Comparison of ENCODE assay signal across 1 cellular context in genomic region chr16:21953541-21953902, GRCh38.
TF ChIP-seq lines count a peak whose summit lies in the region.

No MANE protein-coding gene starts in this region.

TF ChIP-seq in K562, 482 proteins besides CTCF, POLR2A, EP300 and RAD21 (continued from another document and continues in another):
- TF ChIP-seq TEAD4 (IDR thresholded peaks at IDR 0.05; ENCODE audit: low read length) (no peak), TEAD4 (CRISPR knock-in tag; IDR thresholded peaks at IDR 0.05; ENCODE audit: borderline replicate concordance) (no peak), MECOM (CRISPR knock-in tag; IDR thresholded peaks at IDR 0.05) (no peak), MBD2 (IDR thresholded peaks at IDR 0.05; ENCODE audit: borderline replicate concordance, low read depth) (no peak), ESRRA (IDR thresholded peaks at IDR 0.05; ENCODE audit: borderline replicate concordance, low read depth) (peak; percentile 84), HOXB6 (CRISPR knock-in tag; IDR thresholded peaks at IDR 0.05; ENCODE audit: borderline replicate concordance) (no peak), YY1 (IDR thresholded peaks at IDR 0.05; ENCODE audit: borderline replicate concordance in 1 of 3, control insufficient read depth in 1 of 3, extremely low read depth in 1 of 3, insufficient read depth in 3 of 3, insufficient read length in 1 of 3, insufficient replicate concordance in 2 of 3, low read depth in 1 of 3, low read length in 2 of 3) (peak in 1 of 3 experiments; percentile 4), NFIC (IDR thresholded peaks at IDR 0.05) (no peak; the same call in 1 of the 2 replicates), ZBTB40 (IDR thresholded peaks at IDR 0.05) (peak; percentile 11; the same call in 1 of the 2 replicates), ZBTB40 (CRISPR knock-in tag; IDR thresholded peaks at IDR 0.05) (no peak), PHB (CRISPR knock-in tag; IDR thresholded peaks at IDR 0.05) (no peak), ARID3A (IDR thresholded peaks at IDR 0.05; ENCODE audit: borderline replicate concordance, low read depth, low read length) (no peak), MAZ (CRISPR knock-in tag; conservative IDR thresholded peaks at IDR 0.05 in 1 of 2, IDR thresholded peaks at IDR 0.05 in 1 of 2) (no peak), ZNF146 (CRISPR knock-in tag; IDR thresholded peaks at IDR 0.05; ENCODE audit: unreplicated experiment) (no peak), HDAC1 (IDR thresholded peaks at IDR 0.05) (peak in 1 of 2 experiments; percentile 37; a peak in 1 of 4 replicates), BCL6 (CRISPR knock-in tag; IDR thresholded peaks at IDR 0.05) (no peak), ZNF318 (IDR thresholded peaks at IDR 0.05; ENCODE audit: borderline replicate concordance in 1 of 2, low read depth in 1 of 2) (no peak), FOXP1 (CRISPR knock-in tag; IDR thresholded peaks at IDR 0.05) (no peak), ZNF274 (IDR thresholded peaks at IDR 0.05; ENCODE audit: borderline replicate concordance, low read depth, low read length) (no peak), ZBTB7A (IDR thresholded peaks at IDR 0.05; ENCODE audit: borderline replicate concordance, control insufficient read depth, low read depth, low read length) (0 out of 2 replicates have a peak, but pooled peaks have one; percentile 12), NFIX (CRISPR knock-in tag; IDR thresholded peaks at IDR 0.05; ENCODE audit: low read depth) (no peak), NKRF (IDR thresholded peaks at IDR 0.05; ENCODE audit: borderline replicate concordance) (peak; percentile 68; the same call in 1 of the 2 replicates), TBL1XR1 (IDR thresholded peaks at IDR 0.05; ENCODE audit: low read length in 2 of 2) (0 out of 4 replicates have a peak, but pooled peaks of 1 of the 2 experiments have one; percentile 0), HDGF (IDR thresholded peaks at IDR 0.05) (0 out of 2 replicates have a peak, but pooled peaks have one; percentile 23), RBBP5 (IDR thresholded peaks at IDR 0.05; ENCODE audit: borderline replicate concordance, insufficient read depth, low read length, poor library complexity, severe bottlenecking) (no peak), ZBTB11 (CRISPR knock-in tag; IDR thresholded peaks at IDR 0.05) (peak in 1 of 3 experiments; percentile 48; a peak in 1 of 6 replicates), PRMT5 (CRISPR knock-in tag; IDR thresholded peaks at IDR 0.05) (0 out of 2 replicates have a peak, but pooled peaks have one; percentile 34)
